In the genomic region with DNA sequence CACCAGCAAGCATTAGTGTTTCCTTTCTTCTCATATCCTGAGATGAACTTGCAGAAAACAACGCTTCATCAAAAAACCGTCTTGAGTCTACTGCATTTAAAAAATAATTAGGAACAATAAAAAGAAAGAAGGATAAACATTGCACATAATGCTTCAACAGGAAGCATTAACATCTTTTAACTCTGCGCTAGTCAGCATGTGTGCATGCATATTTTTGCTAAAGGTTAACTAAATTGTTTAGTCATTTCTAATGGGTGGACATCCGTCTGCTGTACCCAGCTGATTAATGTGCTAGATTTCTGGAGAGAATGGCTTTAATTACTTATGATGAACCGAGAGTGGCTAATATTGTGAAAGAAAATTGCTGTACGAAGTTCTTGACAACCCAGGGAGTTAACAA, we compare ENCODE assay signal across 22 cellular contexts.
A peak's percentile ranks its signal among the peaks of the same experiment; 100 is the strongest.
DNase-seq lines count a peak whose midpoint lies in the region; ATAC-seq and TF ChIP-seq lines count a peak whose summit lies in the region.
"Had no signal": no experiment of that assay in that cellular context is flagged by ENCODE, and none has a peak within 500 bp of the region (broad histone marks: within the 10 kb centered on the region; RNA-seq: fewer than 3 reads in every experiment).

No MANE protein-coding gene starts in this region.

- H3K4me2 ChIP-seq in smooth muscle cell: no peak overlapping the region
- H3K4me2 ChIP-seq: PC-9 had no signal

- peak overlapping the region; percentile 63 for H3K4me3 ChIP-seq in SK-N-MC
- H3K4me3 ChIP-seq in fibroblast of mammary gland (ENCODE audit: control insufficient read depth, low read depth, low read length): no peak overlapping the region
- no peak overlapping the region for H3K4me3 ChIP-seq in smooth muscle cell
- H3K4me3 ChIP-seq: PC-9, SJCRH30, thoracic aorta had no signal

- TF ChIP-seq CTCF in fibroblast of mammary gland (conservative IDR thresholded peaks at IDR 0.05; ENCODE audit: control insufficient read depth, insufficient read depth, low read depth, low read length) (no peak), smooth muscle cell (IDR thresholded peaks at IDR 0.05; ENCODE audit: borderline replicate concordance, insufficient read depth, poor library complexity, severe bottlenecking) (no peak)

- H3F3A ChIP-seq in smooth muscle cell (ENCODE audit: low read depth): peaks cover 7% of the 10 kb centered on the region

- H2AFZ ChIP-seq in smooth muscle cell (ENCODE audit: low read depth): no peak overlapping the region
- H2AFZ ChIP-seq: PC-9 had no signal

- H3K36me3 ChIP-seq in SK-N-MC (ENCODE audit: insufficient read depth, low read length) (no peaks in the 10 kb centered on the region), smooth muscle cell (ENCODE audit: low read depth) (no peaks in the 10 kb centered on the region)
- H3K36me3 ChIP-seq: SJCRH30, thoracic aorta had no signal

- H3K9ac ChIP-seq in SK-N-MC (ENCODE audit: insufficient read length): peak overlapping the region; percentile 61
- H3K9ac ChIP-seq in smooth muscle cell (ENCODE audit: low read depth): no peak overlapping the region

- peak overlapping the region; percentile 90 for H3K27ac ChIP-seq in SK-N-MC
- H3K27ac ChIP-seq in smooth muscle cell (ENCODE audit: low read depth): peak overlapping the region; percentile 48
- H3K27ac ChIP-seq: PC-9, SJCRH30, thoracic aorta, VCaP had no signal

- 72% methylated on average over 6 of the region's 6 CpGs for WGBS in smooth muscle cell (ENCODE audit: low lambda C conversion rate)

- H3K27me3 ChIP-seq in smooth muscle cell (ENCODE audit: low read depth): no peaks in the 10 kb centered on the region
- H3K27me3 ChIP-seq: SJCRH30 had no signal

- H3K4me1 ChIP-seq in smooth muscle cell (ENCODE audit: low read depth): peaks cover 7% of the 10 kb centered on the region

- H4K20me1 ChIP-seq in smooth muscle cell (ENCODE audit: low read depth): no peaks in the 10 kb centered on the region

- H3K79me2 ChIP-seq in smooth muscle cell (ENCODE audit: low read depth): no peaks in the 10 kb centered on the region

- ATAC-seq in GM18867 (IDR thresholded peaks at IDR 0.05; ENCODE audit: unreplicated experiment): no peak
- ATAC-seq: activated naive CD8-positive, alpha-beta T cell treated with anti-CD3 and anti-CD28 coated beads, Interleukin-2, amount 50 U/mL, for 24 hours; HepG2; left lobe of liver; natural killer cell; stimulated activated naive B cell treated with anti-CD40 and anti-IgM and Interleukin-4, amounts not matched to agents 10 μg/mL and 1 μg/mL and 100 μg/mL, for 72 hours had no signal

- peak; percentile 31 for DNase-seq in EL
- no peak for DNase-seq in SK-N-MC (ENCODE audit: low read depth, low spot score)
- peak; percentile 46 for DNase-seq in fibroblast of mammary gland (ENCODE audit: low read depth)
- no peak for DNase-seq in smooth muscle cell (lab: John Stamatoyannopoulos, UW; ENCODE audit: unreplicated experiment)
- DNase-seq in NCI-H748 treated with DMSO at 0.1 percent for 48 hours (lab: John Stamatoyannopoulos, UW): no peak
- DNase-seq in iPS-NIHi7 (ENCODE audit: extremely low spot score): no peak
- no peak for DNase-seq in NCI-H226
- DNase-seq: activated CD4-positive, alpha-beta T cell treated with anti-CD3 and anti-CD28 coated beads, Interleukin-2, amount 50 U/mL, for 1 hour; activated effector memory CD4-positive, alpha-beta T cell treated with anti-CD3 and anti-CD28 coated beads, Interleukin-2, amount 50 U/mL, for 16 hours; activated naive CD8-positive, alpha-beta T cell treated with anti-CD3 and anti-CD28 coated beads, Interleukin-2, amount 50 U/mL, for 24 hours; natural killer cell; NCI-H1436 treated with DMSO at 0.1 percent for 48 hours; NCI-H774; PC-9; SJCRH30; stimulated activated CD4-positive, alpha-beta T cell treated with anti-CD3 and anti-CD28 coated beads, Interleukin-2, amount 100 ng/mL, for 24 hours; stimulated activated naive B cell treated with anti-CD40 and anti-IgM and Interleukin-4, amounts not matched to agents 10 μg/mL and 1 μg/mL and 100 μg/mL, for 72 hours had no signal

- no peaks in the 10 kb centered on the region for H3K9me3 ChIP-seq in SK-N-MC (ENCODE audit: low read depth, low read length)
- H3K9me3 ChIP-seq in smooth muscle cell (replicated peaks; ENCODE audit: low read depth): no peaks in the 10 kb centered on the region
- H3K9me3 ChIP-seq: SJCRH30, thoracic aorta had no signal

Comparison
In these comparisons a context has a peak if more than half of its experiments do, and no peak if none do; other contexts are left out.
1. DNase-seq: peak in EL (single experiment) and fibroblast of mammary gland (single experiment); none in SK-N-MC (single experiment), smooth muscle cell (single experiment), NCI-H748 treated with DMSO at 0.1 percent for 48 hours (single experiment), iPS-NIHi7 (single experiment) and NCI-H226 (single experiment).